25 cellular contexts compared by ENCODE assay signal in genomic region chr6:162917506-162917905, GRCh38.
DNase-seq lines count a peak whose midpoint lies in the region; ATAC-seq and TF ChIP-seq lines count a peak whose summit lies in the region.
"Had no signal": no experiment of that assay in that cellular context is flagged by ENCODE, and none has a peak within 500 bp of the region (broad histone marks: within the 10 kb centered on the region; RNA-seq: fewer than 3 reads in every experiment).

No MANE protein-coding gene starts in this region.

- intact Hi-C loops in gastrocnemius medialis (cut with DNase I; ENCODE audit: low total_unique reads) (no loop called here), stomach (cut with DNase I; ENCODE audit: low total_unique reads) (no loop called here)

- peak overlapping the region; percentile 44; the same call in 1 of the 2 replicates for H2AFZ ChIP-seq in GM23248

- H3K79me2 ChIP-seq in GM23248 (ENCODE audit: insufficient read depth) = no peaks in the 10 kb centered on the region

- peaks cover 15% of the 10 kb centered on the region; the same call in 1 of the 2 replicates for H3F3A ChIP-seq in GM23248 (ENCODE audit: insufficient read depth)

- in situ Hi-C loops in GM23248 (cut with MboI) (no loop called here), gastrocnemius medialis (cut with MboI; ENCODE audit: low sequenced_read_pairs in 4 of 4) (no loop called here)

- DNase-seq in GM23248 = peak; percentile 82
- peak; percentile 55 for DNase-seq in adipocyte (ENCODE audit: low read depth)
- peak; percentile 39 for DNase-seq in fibroblast of the aortic adventitia (ENCODE audit: low read depth)
- DNase-seq in activated CD4-positive, alpha-beta T cell treated with anti-CD3 and anti-CD28 coated beads for 4 hours = no peak
- no peak for DNase-seq in gastrocnemius medialis
- DNase-seq in stomach = no peak
- DNase-seq: activated CD4-positive, CD25-positive, alpha-beta regulatory T cell treated with anti-CD3 and anti-CD28 coated beads, Interleukin-2, amount 50 U/mL, for 72 hours; activated CD8-positive, alpha-beta T cell treated with anti-CD3 and anti-CD28 coated beads, Interleukin-2, amount 10 ng/mL, durations not matched to agents 7 days and 5 days; AML-193; CD8-positive, alpha-beta T cell; cerebellar nuclear complex; GF-D8; left colon; NCI-H1048; NCI-H1694; NCI-H510A; sigmoid colon; stimulated activated naive CD8-positive, alpha-beta T cell treated with anti-CD3 and anti-CD28 coated beads, Interleukin-15, Interleukin-2, amounts not matched to agents 100 U/mL and 50 U/mL, for 24 hours; T-helper 2 cell; uterus had no signal

- TF ChIP-seq EP300 in stomach (IDR thresholded peaks at IDR 0.05) = no peak

- H3K4me2 ChIP-seq in GM23248 (ENCODE audit: unreplicated experiment) = peak overlapping the region; percentile 71

- ATAC-seq in HG03095 (IDR thresholded peaks at IDR 0.05; ENCODE audit: unreplicated experiment) = no peak
- ATAC-seq in gastrocnemius medialis = no peak
- ATAC-seq: activated CD8-positive, alpha-beta T cell treated with anti-CD3 and anti-CD28 coated beads, Interleukin-2, amount 10 ng/mL, durations not matched to agents 7 days and 5 days; CD8-positive, alpha-beta T cell; left colon; stimulated activated naive CD8-positive, alpha-beta T cell treated with anti-CD3 and anti-CD28 coated beads, Interleukin-15, Interleukin-2, amounts not matched to agents 100 U/mL and 50 U/mL, for 24 hours had no signal

- H3K27me3 ChIP-seq in GM23248 (replicated peaks; ENCODE audit: insufficient read depth) = no peaks in the 10 kb centered on the region
- no peaks in the 10 kb centered on the region for H3K27me3 ChIP-seq in adipocyte (replicated peaks; ENCODE audit: control insufficient read depth, insufficient read depth, low read length)
- no peaks in the 10 kb centered on the region for H3K27me3 ChIP-seq in gastrocnemius medialis
- no peaks in the 10 kb centered on the region for H3K27me3 ChIP-seq in stomach
- H3K27me3 ChIP-seq: ascending aorta, sigmoid colon, uterus had no signal

- TF ChIP-seq POLR2A in gastrocnemius medialis (IDR thresholded peaks at IDR 0.05) (no peak), stomach (IDR thresholded peaks at IDR 0.05) (no peak)

- WGBS in GM23248 (ENCODE audit: low coverage in 1 of 2, low lambda C conversion rate in 2 of 2, missing lambda C conversion rate in 2 of 2), 2 experiments = 0% methylated on average over 1 of the region's 1 CpG
- 39 to 76% (median 69%) methylated on average over 1 of the region's 1 CpG for WGBS in stomach, 5 donors

- H3K4me3 ChIP-seq in GM23248 (peak overlapping the region; percentile 31), adipocyte (ENCODE audit: low read length) (no peak overlapping the region), fibroblast of the aortic adventitia (ENCODE audit: low read depth, low read length) (no peak overlapping the region), gastrocnemius medialis (no peak overlapping the region), stomach (no peak overlapping the region)
- H3K4me3 ChIP-seq: ascending aorta, prostate gland, sigmoid colon, SK-N-MC, thoracic aorta, uterus had no signal

- H3K9me3 ChIP-seq in GM23248 (ENCODE audit: low read depth) (no peaks in the 10 kb centered on the region), adipocyte (ENCODE audit: control insufficient read depth, low read length) (no peaks in the 10 kb centered on the region), gastrocnemius medialis (no peaks in the 10 kb centered on the region), stomach (no peaks in the 10 kb centered on the region)
- H3K9me3 ChIP-seq: ascending aorta, prostate gland, thoracic aorta, uterus had no signal

- H3K9ac ChIP-seq in GM23248 (peak overlapping the region; percentile 34; the same call in 1 of the 2 replicates), adipocyte (ENCODE audit: low read length) (no peak overlapping the region)

- no peaks in the 10 kb centered on the region for H3K9me2 ChIP-seq in GM23248 (ENCODE audit: insufficient read depth)

- TF ChIP-seq CTCF in fibroblast of the aortic adventitia (IDR thresholded peaks at IDR 0.05; ENCODE audit: insufficient read depth, low read length) = no peak
- TF ChIP-seq CTCF in gastrocnemius medialis (IDR thresholded peaks at IDR 0.05 in 4 of 5, conservative IDR thresholded peaks at IDR 0.05 in 1 of 5) = no peak
- TF ChIP-seq CTCF in stomach (IDR thresholded peaks at IDR 0.05) = no peak

- H3K4me1 ChIP-seq in GM23248 (ENCODE audit: insufficient read depth) = peaks cover 22% of the 10 kb centered on the region
- H3K4me1 ChIP-seq in adipocyte (ENCODE audit: control insufficient read depth, insufficient read depth, low read length) = peaks cover 5% of the 10 kb centered on the region
- H3K4me1 ChIP-seq in gastrocnemius medialis = no peaks in the 10 kb centered on the region
- H3K4me1 ChIP-seq in stomach = no peaks in the 10 kb centered on the region
- H3K4me1 ChIP-seq: ascending aorta, prostate gland, sigmoid colon, uterus had no signal

- no peaks in the 10 kb centered on the region for H4K20me1 ChIP-seq in GM23248 (ENCODE audit: insufficient read depth)

- peak overlapping the region; percentile 67 for H3K27ac ChIP-seq in GM23248
- no peak overlapping the region for H3K27ac ChIP-seq in gastrocnemius medialis
- H3K27ac ChIP-seq in stomach = no peak overlapping the region
- H3K27ac ChIP-seq: ascending aorta, prostate gland, sigmoid colon, SK-N-MC, thoracic aorta, uterus had no signal

- no peaks in the 10 kb centered on the region for H3K36me3 ChIP-seq in GM23248 (ENCODE audit: low read depth)
- H3K36me3 ChIP-seq in adipocyte (ENCODE audit: control insufficient read depth, insufficient read depth, low read length, severe bottlenecking) = no peaks in the 10 kb centered on the region
- no peaks in the 10 kb centered on the region for H3K36me3 ChIP-seq in gastrocnemius medialis
- H3K36me3 ChIP-seq in stomach = no peaks in the 10 kb centered on the region
- H3K36me3 ChIP-seq: ascending aorta, prostate gland, sigmoid colon, thoracic aorta, uterus had no signal

Comparison
In these comparisons a context has a peak if more than half of its experiments do, and no peak if none do; other contexts are left out.
1. DNase-seq: peak in GM23248 (single experiment), adipocyte (single experiment) and fibroblast of the aortic adventitia (single experiment); none in activated CD4-positive, alpha-beta T cell treated with anti-CD3 and anti-CD28 coated beads for 4 hours (0 of 2), gastrocnemius medialis (0 of 2) and stomach (single experiment).